In genomic region chr10:71725249-71725648, GRCh38 we compare ENCODE assay signal across 24 cellular contexts. TPM values are rescaled to one million over a fixed set of nuclear protein-coding genes. Genes with fewer than 3 reads are reported as not detected.
DNase-seq lines count a peak whose midpoint lies in the region; ATAC-seq and TF ChIP-seq lines count a peak whose summit lies in the region.
"Had no signal": no experiment of that assay in that cellular context is flagged by ENCODE, and none has a peak within 500 bp of the region (broad histone marks: within the 10 kb centered on the region; RNA-seq: fewer than 3 reads in every experiment).

No MANE protein-coding gene starts in this region.

- H4K5ac ChIP-seq in mesendoderm (ENCODE audit: low read length): no peak overlapping the region

- no CpG with 5 or more reads among the region's 14 CpGs for WGBS in mesendoderm (ENCODE audit: extremely low coverage, insufficient coverage, low lambda C conversion rate)

- no peaks in the 10 kb centered on the region for H3K27me3 Mint-ChIP-seq in activated CD4-positive, alpha-beta T cell treated with anti-CD3 and anti-CD28 coated beads for 36 hours
- peaks cover 0 to 2% of the 10 kb centered on the region in 2 donors for H3K27me3 Mint-ChIP-seq in CD8-positive, alpha-beta memory T cell
- no peaks in the 10 kb centered on the region for H3K27me3 Mint-ChIP-seq in activated naive CD8-positive, alpha-beta T cell
- H3K27me3 Mint-ChIP-seq in naive thymus-derived CD8-positive, alpha-beta T cell: no peaks in the 10 kb centered on the region
- H3K27me3 Mint-ChIP-seq in glutamatergic neuron (ENCODE audit: unreplicated experiment): peaks cover 10% of the 10 kb centered on the region
- H3K27me3 Mint-ChIP-seq in osteocyte (ENCODE audit: unreplicated experiment): peaks cover 27% of the 10 kb centered on the region

- no peaks in the 10 kb centered on the region for H3K27me3 ChIP-seq in CD8-positive, alpha-beta memory T cell (ENCODE audit: insufficient read depth, low read length, poor library complexity, severe bottlenecking)
- no peaks in the 10 kb centered on the region for H3K27me3 ChIP-seq in mesendoderm (ENCODE audit: insufficient read depth, low read length, poor library complexity)
- H3K27me3 ChIP-seq: brain microvascular endothelial cell, gastroesophageal sphincter, transverse colon had no signal

- H3K56ac ChIP-seq in mesendoderm (ENCODE audit: low read length): no peak overlapping the region

- POLR2A ChIA-PET in activated CD4-positive, alpha-beta T cell treated with anti-CD3 and anti-CD28 coated beads for 36 hours (lab: Charles Lee): no interaction called here
- POLR2A ChIA-PET in CD8-positive, alpha-beta memory T cell (lab: Charles Lee): interaction anchor here (1.5 kb wide), 2 partner anchors 10 to 23 kb away, joined by 3 to 4 read pairs; no protein-coding TSS in a partner anchor
- POLR2A ChIA-PET in naive thymus-derived CD8-positive, alpha-beta T cell (lab: Charles Lee): interaction anchor here (13.5 to 41.4 kb wide), 3 partner anchors 12 to 41 kb away, joined by 317 to 1679 read pairs (median 863); partner anchors contain the start of genes C10orf105 and VSIR

- H3K4ac ChIP-seq in mesendoderm (ENCODE audit: low read depth, low read length): no peak overlapping the region

- H3K9me3 ChIP-seq in CD8-positive, alpha-beta memory T cell (ENCODE audit: low read length): no peaks in the 10 kb centered on the region
- H3K9me3 ChIP-seq: gastroesophageal sphincter, transverse colon had no signal

- peak; percentile 34 for DNase-seq in activated CD4-positive, alpha-beta T cell treated with anti-CD3 and anti-CD28 coated beads for 36 hours
- no peak for DNase-seq in activated CD4-positive, alpha-beta T cell treated with anti-CD3 and anti-CD28 coated beads for 1 hour
- no peak for DNase-seq in CD8-positive, alpha-beta memory T cell
- no peak for DNase-seq in naive thymus-derived CD8-positive, alpha-beta T cell
- DNase-seq in mesendoderm: no peak
- DNase-seq in glutamatergic neuron: no peak
- DNase-seq in osteocyte (ENCODE audit: extremely low spot score, unreplicated experiment): no peak
- DNase-seq: kidney, NCI-H1048, NCI-H187, NCI-H774, occipital lobe, Right ventricle myocardium superior, SW 1271 had no signal

- ATAC-seq in activated CD4-positive, alpha-beta T cell treated with anti-CD3 and anti-CD28 coated beads for 36 hours: no peak
- ATAC-seq in naive thymus-derived CD8-positive, alpha-beta T cell: no peak
- ATAC-seq: gastroesophageal sphincter had no signal

- CTCF ChIA-PET in activated CD4-positive, alpha-beta T cell treated with anti-CD3 and anti-CD28 coated beads for 36 hours (lab: Charles Lee): interaction anchor here (0.6 to 2.8 kb wide), 15 partner anchors 9 to 324 kb away, joined by 3 to 17 read pairs (median 3); partner anchors contain the start of gene VSIR
- CTCF ChIA-PET in CD8-positive, alpha-beta memory T cell (lab: Charles Lee): interaction anchor here (1.1 to 12.3 kb wide), 11 partner anchors 9 to 47 kb away, joined by 3 to 152 read pairs (median 8); partner anchors contain the start of gene VSIR

- H2BK15ac ChIP-seq in mesendoderm (replicated peaks; ENCODE audit: low read depth): no peak overlapping the region

- no peaks in the 10 kb centered on the region for H3K36me3 ChIP-seq in CD8-positive, alpha-beta memory T cell (ENCODE audit: insufficient read depth, low read length)
- H3K36me3 ChIP-seq in mesendoderm (ENCODE audit: control insufficient read depth, insufficient read depth, low read length): no peaks in the 10 kb centered on the region
- H3K36me3 ChIP-seq: brain microvascular endothelial cell, gastroesophageal sphincter, transverse colon had no signal

- no peaks in the 10 kb centered on the region for H3K79me2 ChIP-seq in mesendoderm (ENCODE audit: control insufficient read depth, insufficient read depth, low read length)

- H3K18ac ChIP-seq in mesendoderm (ENCODE audit: low read length): no peak overlapping the region

- no peaks in the 10 kb centered on the region for H3K79me1 ChIP-seq in mesendoderm (ENCODE audit: low read length)

- H2AK5ac ChIP-seq in mesendoderm (ENCODE audit: low read length): no peak overlapping the region

- peaks cover 77% of the 10 kb centered on the region for H3K4me1 Mint-ChIP-seq in activated CD4-positive, alpha-beta T cell treated with anti-CD3 and anti-CD28 coated beads for 36 hours
- H3K4me1 Mint-ChIP-seq in CD8-positive, alpha-beta memory T cell: peaks cover 58 to 92% (median 71%) of the 10 kb centered on the region in 3 donors
- peaks cover 85% of the 10 kb centered on the region for H3K4me1 Mint-ChIP-seq in activated naive CD8-positive, alpha-beta T cell (ENCODE audit: low read depth)
- H3K4me1 Mint-ChIP-seq in naive thymus-derived CD8-positive, alpha-beta T cell: peaks cover 44 to 95% (median 91%) of the 10 kb centered on the region in 4 donors
- H3K4me1 Mint-ChIP-seq in glutamatergic neuron (ENCODE audit: low read depth, unreplicated experiment) (peaks cover 21% of the 10 kb centered on the region), osteocyte (ENCODE audit: unreplicated experiment) (peaks cover 5% of the 10 kb centered on the region)

- no peak overlapping the region for H3K4me3 ChIP-seq in CD8-positive, alpha-beta memory T cell (ENCODE audit: low read length)
- H3K4me3 ChIP-seq in mesendoderm (ENCODE audit: low read length): no peak overlapping the region
- H3K4me3 ChIP-seq: gastroesophageal sphincter, smooth muscle cell, transverse colon had no signal

- no peak overlapping the region for H4K8ac ChIP-seq in mesendoderm (ENCODE audit: low read depth, low read length)

- H3K36me3 Mint-ChIP-seq in activated CD4-positive, alpha-beta T cell treated with anti-CD3 and anti-CD28 coated beads for 36 hours (ENCODE audit: low read depth): peaks cover 9% of the 10 kb centered on the region
- H3K36me3 Mint-ChIP-seq in CD8-positive, alpha-beta memory T cell: no peaks in the 10 kb centered on the region
- H3K36me3 Mint-ChIP-seq in activated naive CD8-positive, alpha-beta T cell: no peaks in the 10 kb centered on the region
- no peaks in the 10 kb centered on the region for H3K36me3 Mint-ChIP-seq in naive thymus-derived CD8-positive, alpha-beta T cell
- H3K36me3 Mint-ChIP-seq in glutamatergic neuron (ENCODE audit: unreplicated experiment): peaks cover 10% of the 10 kb centered on the region
- no peaks in the 10 kb centered on the region for H3K36me3 Mint-ChIP-seq in osteocyte (ENCODE audit: unreplicated experiment)

- no peak overlapping the region for H3K4me2 ChIP-seq in mesendoderm (ENCODE audit: low read length)
- H3K4me2 ChIP-seq: smooth muscle cell had no signal

- peak overlapping the region; percentile 36 for H3K4me3 Mint-ChIP-seq in activated CD4-positive, alpha-beta T cell treated with anti-CD3 and anti-CD28 coated beads for 36 hours
- no peak overlapping the region for H3K4me3 Mint-ChIP-seq in CD8-positive, alpha-beta memory T cell
- H3K4me3 Mint-ChIP-seq in activated naive CD8-positive, alpha-beta T cell: no peak overlapping the region
- peak overlapping the region in 2 of 10 donors; percentile 76 to 84 for H3K4me3 Mint-ChIP-seq in naive thymus-derived CD8-positive, alpha-beta T cell
- H3K4me3 Mint-ChIP-seq in glutamatergic neuron (ENCODE audit: unreplicated experiment) (no peak overlapping the region), osteocyte (ENCODE audit: unreplicated experiment) (no peak overlapping the region)
- H3K4me3 Mint-ChIP-seq: endodermal cell had no signal

- TF ChIP-seq CTCF in glutamatergic neuron (IDR thresholded peaks at IDR 0.05; ENCODE audit: partially characterized antibody, unreplicated experiment) (no peak), osteocyte (IDR thresholded peaks at IDR 0.05) (no peak)

- H3K27ac ChIP-seq in CD8-positive, alpha-beta memory T cell (ENCODE audit: low read depth, low read length): peak overlapping the region; percentile 77
- H3K27ac ChIP-seq in mesendoderm (ENCODE audit: low read depth, low read length): no peak overlapping the region
- H3K27ac ChIP-seq: brain microvascular endothelial cell had no signal

- H3K9ac ChIP-seq in mesendoderm (ENCODE audit: low read length): no peak overlapping the region

- H3K9me3 Mint-ChIP-seq in activated CD4-positive, alpha-beta T cell treated with anti-CD3 and anti-CD28 coated beads for 36 hours (ENCODE audit: low read depth): no peaks in the 10 kb centered on the region
- no peaks in the 10 kb centered on the region for H3K9me3 Mint-ChIP-seq in CD8-positive, alpha-beta memory T cell
- H3K9me3 Mint-ChIP-seq in activated naive CD8-positive, alpha-beta T cell (ENCODE audit: low read depth): no peaks in the 10 kb centered on the region
- no peaks in the 10 kb centered on the region for H3K9me3 Mint-ChIP-seq in naive thymus-derived CD8-positive, alpha-beta T cell
- H3K9me3 Mint-ChIP-seq in glutamatergic neuron (ENCODE audit: unreplicated experiment): peaks cover 2% of the 10 kb centered on the region
- no peaks in the 10 kb centered on the region for H3K9me3 Mint-ChIP-seq in osteocyte (ENCODE audit: unreplicated experiment)

- H3K23ac ChIP-seq in mesendoderm (ENCODE audit: low read length): no peak overlapping the region

- intact Hi-C loops in activated CD4-positive, alpha-beta T cell treated with anti-CD3 and anti-CD28 coated beads for 36 hours (cut with DNase I, micrococcal nuclease): loop anchor here in 1 of 2 experiments (5.0 kb wide), 2 partner anchors 362 to 572 kb away; partner anchors contain the start of gene SPOCK2

- H2BK120ac ChIP-seq in mesendoderm (ENCODE audit: low read depth, low read length): no peak overlapping the region

- H3K4me1 ChIP-seq in CD8-positive, alpha-beta memory T cell (ENCODE audit: insufficient read depth, low read length): peaks cover 80% of the 10 kb centered on the region
- no peaks in the 10 kb centered on the region for H3K4me1 ChIP-seq in mesendoderm (ENCODE audit: control insufficient read depth, low read depth, low read length)

- no peak overlapping the region for H2BK5ac ChIP-seq in mesendoderm (ENCODE audit: low read length)

- peak overlapping the region; percentile 96 for H3K27ac Mint-ChIP-seq in activated CD4-positive, alpha-beta T cell treated with anti-CD3 and anti-CD28 coated beads for 36 hours
- H3K27ac Mint-ChIP-seq in CD8-positive, alpha-beta memory T cell: peak overlapping the region; percentile 97 to 99 (median 98)
- H3K27ac Mint-ChIP-seq in activated naive CD8-positive, alpha-beta T cell: peak overlapping the region; percentile 98
- peak overlapping the region in 7 of 10 donors; percentile 59 to 99 (median 96) for H3K27ac Mint-ChIP-seq in naive thymus-derived CD8-positive, alpha-beta T cell
- H3K27ac Mint-ChIP-seq in glutamatergic neuron (ENCODE audit: unreplicated experiment) (no peak overlapping the region), osteocyte (ENCODE audit: unreplicated experiment) (no peak overlapping the region)

RNA-seq across cellular contexts. Expression of gene C10orf105, which starts 5.7 kb away (rescaled TPM):
- under 1 TPM; 0.34 to 0.40 TPM for total RNA-seq in activated CD4-positive, alpha-beta T cell treated with anti-CD3 and anti-CD28 coated beads for 36 hours
- under 1 TPM; 0.04 to 0.11 TPM for total RNA-seq in CD8-positive, alpha-beta memory T cell
- 0.23 TPM for polyA plus RNA-seq in CD8-positive, alpha-beta memory T cell
- total RNA-seq in naive thymus-derived CD8-positive, alpha-beta T cell: under 1 TPM; 0.21 to 0.25 TPM
- under 1 TPM in 1 of 3 donors, not detected in 2; 0.10 TPM for polyA plus RNA-seq in naive thymus-derived CD8-positive, alpha-beta T cell
- polyA plus RNA-seq in mesendoderm (2013, experiment 1 of 2): 0.29 TPM
- polyA plus RNA-seq in mesendoderm (2013, experiment 2 of 2): 0.25 TPM
- total RNA-seq in glutamatergic neuron (ENCODE audit: unreplicated experiment): not detected
- total RNA-seq in osteocyte: not detected in 2 replicates
- total RNA-seq: Calu3, Daoy, lung microvascular endothelial cell, renal cortical epithelial cell had no signal
- polyA plus RNA-seq: smooth muscle cell had no signal

RNA-seq across cellular contexts. Expression of gene VSIR, which starts 48.1 kb away (rescaled TPM):
- total RNA-seq in activated CD4-positive, alpha-beta T cell treated with anti-CD3 and anti-CD28 coated beads for 36 hours: 100 to 1,000 TPM in 1 of 2 experiments, 10 to 100 TPM in 1; 78.2 to 104 TPM
- total RNA-seq in CD8-positive, alpha-beta memory T cell: 10 to 100 TPM; 59.6 to 61.4 TPM
- polyA plus RNA-seq in CD8-positive, alpha-beta memory T cell: 349 TPM
- 100 to 1,000 TPM; 102 to 114 TPM for total RNA-seq in naive thymus-derived CD8-positive, alpha-beta T cell
- polyA plus RNA-seq in naive thymus-derived CD8-positive, alpha-beta T cell: 100 to 1,000 TPM; 211 to 343 (median 262) TPM
- polyA plus RNA-seq in mesendoderm (2013, experiment 1 of 2): 0.01 TPM
- 0.07 TPM for polyA plus RNA-seq in mesendoderm (2013, experiment 2 of 2)
- total RNA-seq in glutamatergic neuron (ENCODE audit: unreplicated experiment): 0.29 TPM
- total RNA-seq in osteocyte: 0.16 and 0.75 TPM in 2 replicates

Comparison
In these comparisons a context has a peak if more than half of its experiments do, and no peak if none do; other contexts are left out.
1. H3K27ac Mint-ChIP-seq: peak in activated CD4-positive, alpha-beta T cell treated with anti-CD3 and anti-CD28 coated beads for 36 hours (single experiment), CD8-positive, alpha-beta memory T cell (8 of 8), activated naive CD8-positive, alpha-beta T cell (single experiment) and naive thymus-derived CD8-positive, alpha-beta T cell (7 of 10); none in glutamatergic neuron (single experiment) and osteocyte (single experiment).
2. RNA of gene VSIR, which starts 48.1 kb away (total RNA-seq): 102 to 114 TPM in naive thymus-derived CD8-positive, alpha-beta T cell, 78.2 to 104 TPM in activated CD4-positive, alpha-beta T cell treated with anti-CD3 and anti-CD28 coated beads for 36 hours and 59.6 to 61.4 TPM in CD8-positive, alpha-beta memory T cell; 0.16 to 0.75 TPM in osteocyte and 0.29 TPM in glutamatergic neuron (single experiment); every median in the first group is over 10 times any median in the second.